ENCODE assay signal across 7 cellular contexts in genomic region chr7:5903002-5903401, GRCh38. TPM values are rescaled to one million over a fixed set of nuclear protein-coding genes. Genes with fewer than 3 reads are reported as not detected.
"Had no signal": no experiment of that assay in that cellular context is flagged by ENCODE, and none has a peak within 500 bp of the region (broad histone marks: within the 10 kb centered on the region; RNA-seq: fewer than 3 reads in every experiment).

No MANE protein-coding gene starts in this region.

RNA-seq across cellular contexts. Expression of gene OCM, which starts 22.4 kb away (rescaled TPM):
- total RNA-seq: GM23248, GM23338, H1, H4, H7, H9, HFFc6 had no signal
- polyA plus RNA-seq: GM23248, H1 had no signal
